In genomic region chr3:177197041-177197933, GRCh38 we compare ENCODE assay signal across 8 cellular contexts. TPM values are rescaled to one million over a fixed set of nuclear protein-coding genes. Genes with fewer than 3 reads are reported as not detected.
DNase-seq lines count a peak whose midpoint lies in the region; ATAC-seq and TF ChIP-seq lines count a peak whose summit lies in the region.

TBL1XR1 (minus strand) TSS chr3:177197482; CDS start chr3:177064977, 132,505 bp downstream.

- no peaks in the 10 kb centered on the region for H3K36me3 ChIP-seq in CD8-positive, alpha-beta memory T cell (ENCODE audit: insufficient read depth, low read length)

- H3K4me3 Mint-ChIP-seq in CD8-positive, alpha-beta memory T cell = peak within 1 kb of the TSS; percentile 92 to 99 (median 98)
- peak within 1 kb of the TSS; percentile 93 to 95 for H3K4me3 Mint-ChIP-seq in effector memory CD8-positive, alpha-beta T cell
- peak within 1 kb of the TSS; percentile 94 for H3K4me3 Mint-ChIP-seq in memory B cell

- POLR2A ChIA-PET in CD8-positive, alpha-beta memory T cell (lab: Charles Lee) = interaction anchor here (0.6 to 5.2 kb wide), 15 partner anchors 20 to 400 kb away, joined by 3 to 213 read pairs (median 3); no protein-coding TSS in a partner anchor

- H3K9me3 ChIP-seq in CD8-positive, alpha-beta memory T cell (ENCODE audit: low read length) = no peaks in the 10 kb centered on the region

- peaks cover 0 to 7% of the 10 kb centered on the region in 2 donors for H3K27me3 Mint-ChIP-seq in CD8-positive, alpha-beta memory T cell
- no peaks in the 10 kb centered on the region for H3K27me3 Mint-ChIP-seq in effector memory CD8-positive, alpha-beta T cell
- no peaks in the 10 kb centered on the region for H3K27me3 Mint-ChIP-seq in memory B cell

- peaks cover 0 to 19% (median 2%) of the 10 kb centered on the region in 3 donors for H3K36me3 Mint-ChIP-seq in CD8-positive, alpha-beta memory T cell
- H3K36me3 Mint-ChIP-seq in effector memory CD8-positive, alpha-beta T cell (ENCODE audit: insufficient read depth) = peaks cover 37% of the 10 kb centered on the region
- peaks cover 7% of the 10 kb centered on the region for H3K36me3 Mint-ChIP-seq in memory B cell

- H3K9me3 Mint-ChIP-seq in CD8-positive, alpha-beta memory T cell = peaks cover 0 to 1% (median 0%) of the 10 kb centered on the region in 5 donors
- H3K9me3 Mint-ChIP-seq in effector memory CD8-positive, alpha-beta T cell = no peaks in the 10 kb centered on the region
- H3K9me3 Mint-ChIP-seq in memory B cell = no peaks in the 10 kb centered on the region

- peak; percentile 82 to 94 (median 90) for DNase-seq in CD8-positive, alpha-beta memory T cell
- DNase-seq in GM20000 (ENCODE audit: low spot score) = peak; percentile 96
- DNase-seq in HT1080 (ENCODE audit: low read depth) = peak; percentile 94
- peak; percentile 98 for DNase-seq in NOMO-1 (lab: John Stamatoyannopoulos, UW; ENCODE audit: unreplicated experiment in 2 of 2)
- peak; percentile 49 to 72 (median 53) for DNase-seq in activated CD8-positive, alpha-beta memory T cell treated with anti-CD3 and anti-CD28 coated beads for 48 hours (ENCODE audit: low read depth in 2 of 3, low spot score in 2 of 3)
- DNase-seq in effector memory CD8-positive, alpha-beta T cell = peak; percentile 79 to 87 (median 86)
- peak; percentile 82 to 85 for DNase-seq in memory B cell (ENCODE audit: low spot score in 2 of 2)
- peak; percentile 76 for DNase-seq in stimulated activated CD8-positive, alpha-beta memory T cell treated with anti-CD3 and anti-CD28 coated beads, Interleukin-12 subunit alpha, Interleukin-12 subunit beta, amount 100 ng/mL, for 1 hour (ENCODE audit: low read depth)

- H3K4me1 Mint-ChIP-seq in CD8-positive, alpha-beta memory T cell = peaks cover 60 to 73% (median 70%) of the 10 kb centered on the region in 3 donors
- H3K4me1 Mint-ChIP-seq in effector memory CD8-positive, alpha-beta T cell (ENCODE audit: low read depth in 2 of 2) = peaks cover 46 to 53% of the 10 kb centered on the region in 2 donors
- H3K4me1 Mint-ChIP-seq in memory B cell = peaks cover 41% of the 10 kb centered on the region

- H3K27me3 ChIP-seq in CD8-positive, alpha-beta memory T cell (ENCODE audit: insufficient read depth, low read length, poor library complexity, severe bottlenecking) = no peaks in the 10 kb centered on the region

- TF ChIP-seq CTCF in GM20000 (IDR thresholded peaks at IDR 0.05; ENCODE audit: extremely low read depth, missing control alignments) = no peak

- H3K27ac ChIP-seq in CD8-positive, alpha-beta memory T cell (ENCODE audit: low read depth, low read length) = peak within 1 kb of the TSS; percentile 80

- peak within 1 kb of the TSS; percentile 92 for H3K4me3 ChIP-seq in CD8-positive, alpha-beta memory T cell (ENCODE audit: low read length)

- peaks cover 60% of the 10 kb centered on the region for H3K4me1 ChIP-seq in CD8-positive, alpha-beta memory T cell (ENCODE audit: insufficient read depth, low read length)

- ATAC-seq in effector memory CD8-positive, alpha-beta T cell (replicated peaks) = peak; percentile 62
- peak; percentile 64 for ATAC-seq in memory B cell (ENCODE audit: low read depth)

- CTCF ChIA-PET in CD8-positive, alpha-beta memory T cell (lab: Charles Lee) = interaction anchor here (0.6 to 3.0 kb wide), 10 partner anchors 52 to 446 kb away, joined by 3 to 49 read pairs (median 4); no protein-coding TSS in a partner anchor

- H3K27ac Mint-ChIP-seq in CD8-positive, alpha-beta memory T cell = peak within 1 kb of the TSS; percentile 90 to 99 (median 98)
- peak within 1 kb of the TSS; percentile 89 to 96 for H3K27ac Mint-ChIP-seq in effector memory CD8-positive, alpha-beta T cell
- H3K27ac Mint-ChIP-seq in memory B cell = peak within 1 kb of the TSS; percentile 91

RNA-seq across cellular contexts. Expression of gene TBL1XR1, which starts in this region (rescaled TPM):
- 100 to 1,000 TPM; 173 to 193 TPM for total RNA-seq in CD8-positive, alpha-beta memory T cell
- 36.3 TPM for polyA plus RNA-seq in CD8-positive, alpha-beta memory T cell
- total RNA-seq in HT1080 (2014; rRNA removed; shearing (Covaris generic)) = 110 and 158 TPM in 2 replicates
- polyA plus RNA-seq in HT1080 (2015; cell fraction: cytosol; rRNA removed) = 76.9 and 108 TPM in 2 replicates
- polyA plus RNA-seq in HT1080 (2015; cell fraction: nucleus; rRNA removed) = 84.3 and 92.9 TPM in 2 replicates

Comparison
In these comparisons a context has a peak if more than half of its experiments do, and no peak if none do; other contexts are left out.
1. Peak in every context shown above with its lines: DNase-seq, ATAC-seq, H3K4me3 ChIP-seq and H3K27ac ChIP-seq.